10 cellular contexts compared by ENCODE assay signal in the genomic region with DNA sequence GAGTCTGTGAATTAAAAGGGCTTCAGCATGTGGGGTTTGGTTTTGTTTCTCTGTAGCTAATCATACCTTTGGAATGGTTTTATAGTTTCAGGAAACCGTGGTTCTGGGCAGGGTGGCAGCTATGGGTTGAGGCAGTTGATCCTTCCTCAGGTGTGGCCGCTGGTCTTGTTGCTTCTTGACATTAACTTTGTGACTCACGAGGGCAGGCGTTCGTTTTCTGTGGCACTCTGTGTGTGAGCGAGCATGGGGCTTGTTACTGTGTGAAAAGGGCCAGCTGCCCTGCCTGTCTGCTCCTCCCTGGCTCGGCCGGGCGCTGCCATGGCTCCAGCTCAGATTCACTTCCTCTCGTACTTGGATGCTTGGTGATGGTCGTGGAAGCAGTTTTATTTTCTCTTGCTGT. TPM values are rescaled to one million over a fixed set of nuclear protein-coding genes. Genes with fewer than 3 reads are reported as not detected.
DNase-seq lines count a peak whose midpoint lies in the region; ATAC-seq and TF ChIP-seq lines count a peak whose summit lies in the region.
"Had no signal": no experiment of that assay in that cellular context is flagged by ENCODE, and none has a peak within 500 bp of the region (broad histone marks: within the 10 kb centered on the region; RNA-seq: fewer than 3 reads in every experiment).

No MANE protein-coding gene starts in this region.

- H3K9ac ChIP-seq in H9 (ENCODE audit: extremely low read depth, insufficient read length, low read length) (no peak overlapping the region), fibroblast of lung (ENCODE audit: insufficient read depth, low read length) (no peak overlapping the region)

- H2AK5ac ChIP-seq in H9 (ENCODE audit: insufficient read length, low read length) = no peak overlapping the region

- no peak overlapping the region for H2BK20ac ChIP-seq in H9 (ENCODE audit: low read depth, low read length, poor library complexity, severe bottlenecking)

- no CpG with 5 or more reads among the region's 11 CpGs for WGBS in H9 (ENCODE audit: extremely low coverage, insufficient read length, low lambda C conversion rate)

- peaks cover 2 to 6% of the 10 kb centered on the region in 2 experiments; a peak in 4 of 5 replicates for H3K9me3 Mint-ChIP-seq in H9

- H3K4me1 Mint-ChIP-seq in H9 = peaks cover 16 to 19% of the 10 kb centered on the region in 2 experiments

- no peak overlapping the region for H2BK12ac ChIP-seq in H9 (ENCODE audit: insufficient read length, low read depth, low read length)

- no peak overlapping the region for H4K8ac ChIP-seq in H9 (replicated peaks; ENCODE audit: insufficient read length, low read depth, low read length)

- H3K79me2 ChIP-seq in H9 (ENCODE audit: insufficient read depth, low read length) = no peaks in the 10 kb centered on the region; the same call in 1 of the 2 replicates
- H3K79me2 ChIP-seq in PC-9 (ENCODE audit: low read depth) = peaks cover 95% of the 10 kb centered on the region
- peaks cover 75% of the 10 kb centered on the region for H3K79me2 ChIP-seq in fibroblast of lung (ENCODE audit: control insufficient read depth, insufficient read depth, low read length)

- H3K23ac ChIP-seq in H9 (ENCODE audit: insufficient read length, low read depth, low read length) = no peak overlapping the region

- H4K5ac ChIP-seq in H9 (ENCODE audit: insufficient read length, low read depth, low read length) = no peak overlapping the region

- H3K36me3 Mint-ChIP-seq in H9 (ENCODE audit: insufficient read depth in 1 of 3, low read depth in 3 of 3) = peaks cover 6 to 15% (median 8%) of the 10 kb centered on the region in 3 experiments; a peak in 6 of 7 replicates

- H3F3A ChIP-seq in PC-9 (ENCODE audit: insufficient read depth, low read depth) = peaks cover 16% of the 10 kb centered on the region; the same call in 1 of the 2 replicates

- peaks cover 13% of the 10 kb centered on the region for H3K36me3 ChIP-seq in PC-9 (ENCODE audit: low read depth)
- peaks cover 2% of the 10 kb centered on the region for H3K36me3 ChIP-seq in fibroblast of lung (ENCODE audit: control insufficient read depth, insufficient read depth, low read length)

- H3K4me2 ChIP-seq in H9 (ENCODE audit: insufficient read depth, insufficient read length, low read length) (no peak overlapping the region), PC-9 (no peak overlapping the region), fibroblast of lung (ENCODE audit: extremely low read depth, insufficient read depth, low read length) (peak overlapping the region; percentile 42)

- H3K27me3 ChIP-seq in H9 (ENCODE audit: insufficient read depth, low read length) (no peaks in the 10 kb centered on the region), PC-9 (ENCODE audit: insufficient read depth, low read depth) (no peaks in the 10 kb centered on the region), fibroblast of lung (ENCODE audit: control insufficient read depth, insufficient read depth, low read length) (no peaks in the 10 kb centered on the region)

- H2BK5ac ChIP-seq in H9 (ENCODE audit: insufficient read length, low read length) = no peak overlapping the region

- H3K18ac ChIP-seq in H9 (ENCODE audit: insufficient read length, low read depth, low read length) = no peak overlapping the region

- CTCF ChIA-PET in PC-9 (lab: Charles Lee) = interaction anchor here (0.6 kb wide), 1 partner anchor 69 kb away, joined by 3 read pairs; no protein-coding TSS in a partner anchor

- intact Hi-C loops in PC-9 (cut with micrococcal nuclease; ENCODE audit: unreplicated experiment) = no loop called here

- POLR2A ChIA-PET in PC-9 (lab: Charles Lee; ENCODE audit: unreplicated experiment) = interaction anchor here (0.6 to 0.8 kb wide), 2 partner anchors 81 to 228 kb away, joined by 4 to 8 read pairs; no protein-coding TSS in a partner anchor

- H2AFZ ChIP-seq in H9 (ENCODE audit: low read length) (no peak overlapping the region), PC-9 (no peak overlapping the region), fibroblast of lung (ENCODE audit: low read length) (no peak overlapping the region)

- TF ChIP-seq CTCF in H9 (conservative IDR thresholded peaks at IDR 0.05) (no peak), PC-9 (conservative IDR thresholded peaks at IDR 0.05) (no peak), fibroblast of lung (conservative IDR thresholded peaks at IDR 0.05 in 1 of 2, IDR thresholded peaks at IDR 0.05 in 1 of 2; ENCODE audit: low read depth in 1 of 2, low read length in 2 of 2) (no peak)

- H3K27ac Mint-ChIP-seq in H9 = peak overlapping the region; percentile 68 to 91 (median 82); a peak in 4 of 7 replicates
- H3K27ac Mint-ChIP-seq: T-helper 1 cell treated with Interleukin-12 subunit alpha and Interleukin-12 subunit beta and Interleukin-4 antibody, amounts not matched to agents 30 μg/mL and 1 μg/mL, for 36 hours had no signal

- H3K4me3 ChIP-seq in PC-9 (no peak overlapping the region), fibroblast of lung (replicated peaks in 1 of 4; ENCODE audit: control extremely low read depth in 1 of 4, insufficient read depth in 1 of 4, low read depth in 3 of 4, low read length in 4 of 4) (no peak overlapping the region)

- no peak overlapping the region for H4K91ac ChIP-seq in H9 (ENCODE audit: insufficient read length, low read depth, low read length)

- DNase-seq in H9 (no peak), PC-9 (peak in 1 of 2 experiments; percentile 64), fibroblast of lung (ENCODE audit: low read depth in 2 of 2) (peak; percentile 39 to 59), renal cortical epithelial cell (ENCODE audit: low read depth) (peak; percentile 68), NCI-H146 treated with DMSO at 0.1 percent for 48 hours (lab: John Stamatoyannopoulos, UW; ENCODE audit: unreplicated experiment) (no peak), NCI-H2107 (lab: John Stamatoyannopoulos, UW) (no peak)
- DNase-seq: central memory CD4-positive, alpha-beta T cell had no signal

- no peaks in the 10 kb centered on the region for H3K9me3 ChIP-seq in H9 (ENCODE audit: control insufficient read depth, low read depth, low read length)
- H3K9me3 ChIP-seq in PC-9 (ENCODE audit: insufficient read depth, low read depth) = no peaks in the 10 kb centered on the region
- H3K9me3 ChIP-seq in fibroblast of lung (ENCODE audit: control insufficient read depth, insufficient read depth, low read depth, low read length) = no peaks in the 10 kb centered on the region

- no peaks in the 10 kb centered on the region for H3K23me2 ChIP-seq in H9 (ENCODE audit: insufficient read length, low read depth, low read length, poor library complexity, severe bottlenecking)

- no peaks in the 10 kb centered on the region for H3K9me2 ChIP-seq in PC-9 (ENCODE audit: insufficient read depth)

- H3K4me3 Mint-ChIP-seq in H9 = no peak overlapping the region
- H3K4me3 Mint-ChIP-seq: nephron; T-helper 1 cell treated with Interleukin-12 subunit alpha and Interleukin-12 subunit beta and Interleukin-4 antibody, amounts not matched to agents 30 μg/mL and 1 μg/mL, for 36 hours had no signal

- no peaks in the 10 kb centered on the region for H3K79me1 ChIP-seq in H9 (ENCODE audit: insufficient read depth, low read depth, low read length, poor library complexity, severe bottlenecking)

- H4K20me1 ChIP-seq in H9 (ENCODE audit: control insufficient read depth, insufficient read depth, insufficient read length) (no peaks in the 10 kb centered on the region), PC-9 (ENCODE audit: insufficient read depth) (peaks cover 85% of the 10 kb centered on the region), fibroblast of lung (ENCODE audit: control insufficient read depth, extremely low read depth, insufficient read depth, low read length) (no peaks in the 10 kb centered on the region)

- H3K27ac ChIP-seq in H9 (ENCODE audit: insufficient read length, low read depth, low read length) (no peak overlapping the region), PC-9 (peak overlapping the region; percentile 12; the same call in 1 of the 2 replicates), fibroblast of lung (ENCODE audit: insufficient read depth, low read length) (peak overlapping the region; percentile 47)

- no peaks in the 10 kb centered on the region for H3K27me3 Mint-ChIP-seq in H9 (ENCODE audit: low read depth)

- H3K4ac ChIP-seq in H9 (ENCODE audit: low read depth, low read length) = no peak overlapping the region

- BruUV-seq in PC-9 (replicated peaks; lab: Mats Ljungman, UMichigan) = no TSS peak

- H3K4me1 ChIP-seq in H9 (ENCODE audit: insufficient read depth, low read length) (no peaks in the 10 kb centered on the region), PC-9 (replicated peaks; ENCODE audit: insufficient read depth) (no peaks in the 10 kb centered on the region), fibroblast of lung (ENCODE audit: control insufficient read depth, extremely low read depth, insufficient read depth, low read length) (no peaks in the 10 kb centered on the region)

- no peak for ATAC-seq in HG02763 (IDR thresholded peaks at IDR 0.05; ENCODE audit: unreplicated experiment)

- H3K56ac ChIP-seq in H9 (ENCODE audit: insufficient read length, low read depth, low read length) = no peak overlapping the region

- H2BK15ac ChIP-seq in H9 (ENCODE audit: low read depth, low read length) = no peak overlapping the region

- no peak overlapping the region for H2BK120ac ChIP-seq in H9 (ENCODE audit: low read depth, low read length, poor library complexity, severe bottlenecking)

- H3K14ac ChIP-seq in H9 (ENCODE audit: insufficient read depth, low read length) = no peak overlapping the region

- no peak overlapping the region for H3T11ph ChIP-seq in H9 (ENCODE audit: low read length)

RNA-seq across cellular contexts. Expression of gene DNAJC5, which starts 16.2 kb away (rescaled TPM):
- total RNA-seq in H9 (2021) = 42.9 and 43.0 TPM in 2 replicates
- total RNA-seq in PC-9 (2021) = 47.0 and 48.1 TPM in 2 replicates
- 35.7 and 48.9 TPM in 2 replicates for total RNA-seq in fibroblast of lung
- 29.2 and 29.6 TPM in 2 replicates for polyA plus RNA-seq in fibroblast of lung
- polyA plus RNA-seq in fibroblast of lung (2012) = 36.3 and 40.0 TPM in 2 replicates
- polyA minus RNA-seq in fibroblast of lung (ENCODE audit: low replicate concordance) = 72.3 and 78.4 TPM in 2 replicates
- 82.6 and 91.0 TPM in 2 replicates for total RNA-seq in renal cortical epithelial cell

RNA-seq across cellular contexts. Expression of gene UCKL1, which starts 45.0 kb away (rescaled TPM):
- total RNA-seq in H9 (2021) = 35.6 and 40.9 TPM in 2 replicates
- total RNA-seq in PC-9 (2021) = 51.7 and 55.1 TPM in 2 replicates
- 20.8 and 27.9 TPM in 2 replicates for total RNA-seq in fibroblast of lung
- polyA plus RNA-seq in fibroblast of lung = 16.4 and 16.7 TPM in 2 replicates
- polyA plus RNA-seq in fibroblast of lung (2012) = 17.6 and 20.6 TPM in 2 replicates
- polyA minus RNA-seq in fibroblast of lung (ENCODE audit: low replicate concordance) = 16.2 and 19.7 TPM in 2 replicates
- total RNA-seq in renal cortical epithelial cell = 20.3 and 27.8 TPM in 2 replicates

RNA-seq across cellular contexts. Expression of gene TPD52L2, which starts 46.1 kb away (rescaled TPM):
- total RNA-seq in H9 (2021) (94.1 and 98.4 TPM in 2 replicates), PC-9 (2021) (149 and 158 TPM in 2 replicates), fibroblast of lung (84.2 and 123 TPM in 2 replicates), renal cortical epithelial cell (154 and 158 TPM in 2 replicates)
- 212 and 227 TPM in 2 replicates for polyA plus RNA-seq in fibroblast of lung
- 165 and 182 TPM in 2 replicates for polyA plus RNA-seq in fibroblast of lung (2012)
- polyA minus RNA-seq in fibroblast of lung (ENCODE audit: low replicate concordance) = 169 and 179 TPM in 2 replicates

RNA-seq across cellular contexts. Expression of gene ABHD16B, which starts 49.9 kb away (rescaled TPM):
- total RNA-seq in H9 (2021) (not detected in 2 replicates), PC-9 (2021) (not detected in 2 replicates), fibroblast of lung (not detected in 2 replicates), renal cortical epithelial cell (not detected in 2 replicates)
- polyA plus RNA-seq in fibroblast of lung = not detected in 2 replicates
- not detected in 2 replicates for polyA plus RNA-seq in fibroblast of lung (2012)
- polyA minus RNA-seq in fibroblast of lung (ENCODE audit: low replicate concordance) = not detected in 2 replicates

RNA-seq across cellular contexts. Expression of gene ZNF512B, which starts 58.6 kb away (rescaled TPM):
- total RNA-seq in H9 (2021) = 43.8 and 46.0 TPM in 2 replicates
- total RNA-seq in PC-9 (2021) = 24.3 and 28.1 TPM in 2 replicates
- 6.4 and 8.4 TPM in 2 replicates for total RNA-seq in fibroblast of lung
- polyA plus RNA-seq in fibroblast of lung = 3.5 and 3.7 TPM in 2 replicates
- 12.4 and 12.9 TPM in 2 replicates for polyA plus RNA-seq in fibroblast of lung (2012)
- polyA minus RNA-seq in fibroblast of lung (ENCODE audit: low replicate concordance) = 11.4 and 14.8 TPM in 2 replicates
- total RNA-seq in renal cortical epithelial cell = 5.0 and 13.0 TPM in 2 replicates

Comparison
In these comparisons a context has a peak if more than half of its experiments do, and no peak if none do; other contexts are left out.
1. DNase-seq: peak in fibroblast of lung (2 of 2) and renal cortical epithelial cell (single experiment); none in H9 (single experiment), NCI-H146 treated with DMSO at 0.1 percent for 48 hours (single experiment) and NCI-H2107 (single experiment).